ENCODE assay signal across 22 cellular contexts in the genomic region with DNA sequence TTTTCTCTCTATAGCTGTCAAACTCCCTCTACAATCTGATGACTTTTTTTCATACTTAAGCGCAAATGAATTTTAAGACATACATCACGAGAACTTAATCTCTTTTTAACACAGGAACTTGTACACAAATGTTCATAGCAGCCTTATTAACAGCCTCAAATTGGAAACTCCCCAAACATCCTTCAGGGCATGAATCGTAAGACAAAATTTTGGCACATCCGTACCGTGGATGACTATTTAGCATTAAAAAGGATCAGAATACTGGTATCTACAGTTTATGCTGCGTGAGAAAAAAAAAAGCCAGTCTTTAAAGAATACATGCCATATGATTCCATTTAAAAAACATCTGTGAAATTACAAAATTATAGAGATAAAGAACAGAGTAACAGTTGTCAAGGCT. TPM values are rescaled to one million over a fixed set of nuclear protein-coding genes. Genes with fewer than 3 reads are reported as not detected.
"Had no signal": no experiment of that assay in that cellular context is flagged by ENCODE, and none has a peak within 500 bp of the region (broad histone marks: within the 10 kb centered on the region; RNA-seq: fewer than 3 reads in every experiment).

No MANE protein-coding gene starts in this region.

- H3K27me3 ChIP-seq: neural progenitor cell, sigmoid colon, testis, vagina had no signal

- H2AFZ ChIP-seq: neural progenitor cell had no signal

- H3K27ac ChIP-seq: left ventricle myocardium inferior, neural progenitor cell, sigmoid colon, testis, vagina had no signal

- H3K9me3 ChIP-seq: left ventricle myocardium inferior, sigmoid colon, testis, vagina had no signal

- H3K4me1 ChIP-seq: neural progenitor cell, sigmoid colon, testis, vagina had no signal

- DNase-seq: activated CD4-positive, alpha-beta T cell treated with anti-CD3 and anti-CD28 coated beads, Interleukin-2, amount 10 ng/mL, durations not matched to agents 24 days and 14 days; activated CD8-positive, alpha-beta memory T cell treated with anti-CD3 and anti-CD28 coated beads, Interleukin-2, amount 10 ng/mL, durations not matched to agents 7 days and 5 days; activated CD8-positive, alpha-beta T cell treated with anti-CD3 and anti-CD28 coated beads for 36 hours; activated gamma-delta T cell treated with Interleukin-2 at 50 U/mL for 16 hours; activated T-cell treated with anti-CD3 and anti-CD28 coated beads for 4 hours; aorta; central memory CD4-positive, alpha-beta T cell; dermis blood vessel endothelial cell; effector CD8-positive, alpha-beta T cell; erythroblast; hypothalamus; left ventricle myocardium inferior; naive thymus-derived CD8-positive, alpha-beta T cell; sigmoid colon; stimulated activated CD4-positive, alpha-beta T cell treated with anti-CD3 and anti-CD28 coated beads, Interleukin-2, amount 100 ng/mL, for 48 hours; stimulated activated CD8-positive, alpha-beta memory T cell treated with anti-CD3 and anti-CD28 coated beads, Interleukin-4, amount 100 ng/mL, for 48 hours; stimulated activated naive B cell treated with anti-CD40 and anti-IgM and Interleukin-4, amounts not matched to agents 10 μg/mL and 1 μg/mL and 100 μg/mL, for 72 hours; testis had no signal

- H3K9ac ChIP-seq: neural progenitor cell had no signal

- ATAC-seq: activated CD4-positive, CD25-positive, alpha-beta regulatory T cell treated with anti-CD3 and anti-CD28 coated beads, Interleukin-2, amount 50 U/mL, for 24 hours; activated CD8-positive, alpha-beta memory T cell treated with anti-CD3 and anti-CD28 coated beads, Interleukin-2, amount 10 ng/mL, durations not matched to agents 7 days and 5 days; activated CD8-positive, alpha-beta T cell treated with anti-CD3 and anti-CD28 coated beads for 36 hours; naive thymus-derived CD8-positive, alpha-beta T cell; stimulated activated naive B cell treated with anti-CD40 and anti-IgM and Interleukin-4, amounts not matched to agents 10 μg/mL and 1 μg/mL and 100 μg/mL, for 72 hours had no signal

- H3K4me2 ChIP-seq: neural progenitor cell had no signal

- H3K36me3 ChIP-seq: left ventricle myocardium inferior, neural progenitor cell, sigmoid colon, vagina had no signal

- H3K4me3 ChIP-seq: left ventricle myocardium inferior, neural progenitor cell, sigmoid colon, testis, vagina had no signal

- FAIRE-seq: frontal cortex had no signal

RNA-seq across cellular contexts. Expression of a gene that starts 46.9 kb away (rescaled TPM):
- total RNA-seq: activated CD4-positive, alpha-beta T cell treated with anti-CD3 and anti-CD28 coated beads, Interleukin-2, amount 10 ng/mL, durations not matched to agents 24 days and 14 days; activated CD8-positive, alpha-beta memory T cell treated with anti-CD3 and anti-CD28 coated beads, Interleukin-2, amount 10 ng/mL, durations not matched to agents 7 days and 5 days; activated CD8-positive, alpha-beta T cell treated with anti-CD3 and anti-CD28 coated beads for 36 hours; naive thymus-derived CD8-positive, alpha-beta T cell had no signal
- polyA plus RNA-seq: naive thymus-derived CD8-positive, alpha-beta T cell had no signal
